20 cellular contexts compared by ENCODE assay signal in the genomic region with DNA sequence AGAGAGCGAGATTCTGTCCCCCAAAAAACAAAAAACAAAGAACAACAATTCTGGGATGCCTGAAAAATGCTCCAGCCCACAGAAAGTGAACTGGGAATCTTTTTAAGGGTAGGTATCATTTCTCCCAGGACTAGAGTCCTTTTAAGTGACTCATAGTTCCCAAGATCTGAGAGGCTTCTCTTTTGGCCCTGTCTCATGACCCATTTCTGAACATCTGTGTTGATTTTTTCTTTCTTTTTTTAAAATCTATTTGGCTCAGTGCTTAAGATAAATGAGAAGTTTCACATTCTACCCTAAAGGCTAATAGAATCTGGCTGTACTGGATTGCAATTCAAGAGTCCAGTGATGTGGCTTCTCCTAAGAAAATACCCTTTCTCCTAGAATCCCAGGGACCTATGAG.
DNase-seq lines count a peak whose midpoint lies in the region; ATAC-seq and TF ChIP-seq lines count a peak whose summit lies in the region.
"Had no signal": no experiment of that assay in that cellular context is flagged by ENCODE, and none has a peak within 500 bp of the region (broad histone marks: within the 10 kb centered on the region; RNA-seq: fewer than 3 reads in every experiment).

No MANE protein-coding gene starts in this region.

- CTCF ChIA-PET in RWPE1 (lab: Yijun Ruan, JAX) = no interaction called here
- CTCF ChIA-PET in activated CD4-positive, alpha-beta T cell treated with anti-CD3 and anti-CD28 coated beads for 36 hours (lab: Charles Lee) = no interaction called here
- CTCF ChIA-PET in CD4-positive, alpha-beta memory T cell (lab: Charles Lee; ENCODE audit: partially characterized antibody) = no interaction called here

- no peak overlapping the region for H3K4me3 Mint-ChIP-seq in activated CD4-positive, alpha-beta T cell treated with anti-CD3 and anti-CD28 coated beads for 36 hours
- H3K4me3 Mint-ChIP-seq in CD4-positive, alpha-beta memory T cell = no peak overlapping the region
- H3K4me3 Mint-ChIP-seq: activated CD8-positive, alpha-beta T cell treated with anti-CD3 and anti-CD28 coated beads for 36 hours; activated T-helper 1 cell treated with anti-CD3 and anti-CD28 coated beads, Interleukin-12 subunit alpha, Interleukin-12 subunit beta, Interleukin-2, Interleukin-4 antibody, amounts not matched to agents 30 ng/mL and 10 ng/mL and 1 ng/mL, durations not matched to agents 14 hours and 24 hours and 36 hours had no signal

- intact Hi-C loops in gastrocnemius medialis (cut with DNase I; ENCODE audit: low total_unique reads) = no loop called here
- intact Hi-C loops in activated CD4-positive, alpha-beta T cell treated with anti-CD3 and anti-CD28 coated beads for 36 hours (cut with DNase I, micrococcal nuclease) = no loop called here
- intact Hi-C loops in CD4-positive, alpha-beta memory T cell (cut with micrococcal nuclease) = no loop called here

- POLR2A ChIA-PET in RWPE1 (lab: Yijun Ruan, JAX; ENCODE audit: low non-redundant PET) = no interaction called here
- POLR2A ChIA-PET in activated CD4-positive, alpha-beta T cell treated with anti-CD3 and anti-CD28 coated beads for 36 hours (lab: Charles Lee) = no interaction called here
- POLR2A ChIA-PET in CD4-positive, alpha-beta memory T cell (lab: Charles Lee; ENCODE audit: partially characterized antibody) = no interaction called here

- DNase-seq in COLO829 (ENCODE audit: low spot score) (peak; percentile 76), RWPE1 (ENCODE audit: low spot score) (no peak), fibroblast of the conjunctiva (ENCODE audit: low read depth) (peak; percentile 45), gastrocnemius medialis (no peak), HPDE6-E6E7 (ENCODE audit: extremely low spot score) (no peak), activated gamma-delta T cell treated with Interleukin-2 at 50 U/mL for 16 hours (no peak)
- no peak for DNase-seq in activated CD4-positive, alpha-beta T cell treated with anti-CD3 and anti-CD28 coated beads for 36 hours
- DNase-seq in CD4-positive, alpha-beta memory T cell = no peak
- DNase-seq: activated CD8-positive, alpha-beta T cell treated with anti-CD3 and anti-CD28 coated beads for 36 hours; C1 segment of cervical spinal cord; DMS79 treated with DMSO at 0.1 percent for 48 hours; NCI-H2081 treated with DMSO at 0.1 percent for 48 hours; NCI-H526 treated with DMSO at 0.1 percent for 48 hours; posterior cingulate gyrus; SW 1271 had no signal

- no peaks in the 10 kb centered on the region for H3K4me1 Mint-ChIP-seq in activated CD4-positive, alpha-beta T cell treated with anti-CD3 and anti-CD28 coated beads for 36 hours
- no peaks in the 10 kb centered on the region for H3K4me1 Mint-ChIP-seq in CD4-positive, alpha-beta memory T cell

- TF ChIP-seq CTCF in RWPE1 (conservative IDR thresholded peaks at IDR 0.05; ENCODE audit: low read depth) = no peak
- TF ChIP-seq CTCF in gastrocnemius medialis (IDR thresholded peaks at IDR 0.05 in 4 of 5, conservative IDR thresholded peaks at IDR 0.05 in 1 of 5) = no peak

- no peaks in the 10 kb centered on the region for H3K36me3 Mint-ChIP-seq in activated CD4-positive, alpha-beta T cell treated with anti-CD3 and anti-CD28 coated beads for 36 hours (ENCODE audit: low read depth)
- H3K36me3 Mint-ChIP-seq in CD4-positive, alpha-beta memory T cell = no peaks in the 10 kb centered on the region

- H3K27ac Mint-ChIP-seq in activated CD4-positive, alpha-beta T cell treated with anti-CD3 and anti-CD28 coated beads for 36 hours = no peak overlapping the region
- H3K27ac Mint-ChIP-seq in CD4-positive, alpha-beta memory T cell = no peak overlapping the region
- H3K27ac Mint-ChIP-seq: activated CD8-positive, alpha-beta T cell treated with anti-CD3 and anti-CD28 coated beads for 36 hours; activated T-helper 1 cell treated with anti-CD3 and anti-CD28 coated beads, Interleukin-12 subunit alpha, Interleukin-12 subunit beta, Interleukin-2, Interleukin-4 antibody, amounts not matched to agents 30 ng/mL and 10 ng/mL and 1 ng/mL, durations not matched to agents 14 hours and 24 hours and 36 hours had no signal

- ATAC-seq in gastrocnemius medialis = peak; percentile 66 to 76
- ATAC-seq in activated CD4-positive, alpha-beta T cell treated with anti-CD3 and anti-CD28 coated beads for 36 hours = no peak
- ATAC-seq: activated CD8-positive, alpha-beta T cell treated with anti-CD3 and anti-CD28 coated beads for 36 hours; HepG2 had no signal

- H3K9me3 ChIP-seq in gastrocnemius medialis = no peaks in the 10 kb centered on the region
- no peaks in the 10 kb centered on the region for H3K9me3 ChIP-seq in CD4-positive, alpha-beta memory T cell (ENCODE audit: control insufficient read depth in 1 of 2, low read length in 2 of 2)
- H3K9me3 ChIP-seq: HAP-1 had no signal

- no peaks in the 10 kb centered on the region for H3K36me3 ChIP-seq in gastrocnemius medialis
- H3K36me3 ChIP-seq in CD4-positive, alpha-beta memory T cell (ENCODE audit: insufficient read depth, low read length) = no peaks in the 10 kb centered on the region
- H3K36me3 ChIP-seq: HAP-1 had no signal

- TF ChIP-seq POLR2A in gastrocnemius medialis (IDR thresholded peaks at IDR 0.05) = no peak

- H3K4me1 ChIP-seq in gastrocnemius medialis = no peaks in the 10 kb centered on the region
- no peaks in the 10 kb centered on the region for H3K4me1 ChIP-seq in CD4-positive, alpha-beta memory T cell (ENCODE audit: insufficient read depth, low read length)
- H3K4me1 ChIP-seq: HAP-1 had no signal

- H3K27ac ChIP-seq in RWPE1 (peak overlapping the region; percentile 76), gastrocnemius medialis (peak overlapping the region in 2 of 4 donors; percentile 34 to 48)
- no peak overlapping the region for H3K27ac ChIP-seq in CD4-positive, alpha-beta memory T cell (ENCODE audit: low read depth, low read length)
- H3K27ac ChIP-seq: epithelial cell of prostate, VCaP had no signal

- no peak overlapping the region for H3K4me3 ChIP-seq in gastrocnemius medialis
- H3K4me3 ChIP-seq in CD4-positive, alpha-beta memory T cell (ENCODE audit: low read length in 2 of 2) = no peak overlapping the region
- H3K4me3 ChIP-seq: HAP-1 had no signal

- no peaks in the 10 kb centered on the region for H3K27me3 ChIP-seq in gastrocnemius medialis
- H3K27me3 ChIP-seq in CD4-positive, alpha-beta memory T cell (ENCODE audit: insufficient read depth, low read length) = no peaks in the 10 kb centered on the region

- H3K9me3 Mint-ChIP-seq in activated CD4-positive, alpha-beta T cell treated with anti-CD3 and anti-CD28 coated beads for 36 hours (ENCODE audit: low read depth) = no peaks in the 10 kb centered on the region
- H3K9me3 Mint-ChIP-seq in CD4-positive, alpha-beta memory T cell = peaks cover 0 to 7% (median 1%) of the 10 kb centered on the region in 8 donors
- H3K9me3 Mint-ChIP-seq: activated CD8-positive, alpha-beta T cell treated with anti-CD3 and anti-CD28 coated beads for 36 hours; activated T-helper 1 cell treated with anti-CD3 and anti-CD28 coated beads, Interleukin-12 subunit alpha, Interleukin-12 subunit beta, Interleukin-2, Interleukin-4 antibody, amounts not matched to agents 30 ng/mL and 10 ng/mL and 1 ng/mL, durations not matched to agents 14 hours and 24 hours and 36 hours had no signal

- in situ Hi-C loops in gastrocnemius medialis (cut with MboI; ENCODE audit: low sequenced_read_pairs in 4 of 4) = no loop called here

- peaks cover 14% of the 10 kb centered on the region for H3K27me3 Mint-ChIP-seq in activated CD4-positive, alpha-beta T cell treated with anti-CD3 and anti-CD28 coated beads for 36 hours
- H3K27me3 Mint-ChIP-seq in CD4-positive, alpha-beta memory T cell = peaks cover 5 to 10% of the 10 kb centered on the region in 2 donors

Comparison
In these comparisons a context has a peak if more than half of its experiments do, and no peak if none do; other contexts are left out.
1. DNase-seq: peak in COLO829 (single experiment) and fibroblast of the conjunctiva (single experiment); none in RWPE1 (single experiment), gastrocnemius medialis (0 of 2), activated CD4-positive, alpha-beta T cell treated with anti-CD3 and anti-CD28 coated beads for 36 hours (single experiment), CD4-positive, alpha-beta memory T cell (0 of 5), HPDE6-E6E7 (single experiment) and activated gamma-delta T cell treated with Interleukin-2 at 50 U/mL for 16 hours (single experiment).